ENCODE assay signal across 8 cellular contexts in the genomic region with DNA sequence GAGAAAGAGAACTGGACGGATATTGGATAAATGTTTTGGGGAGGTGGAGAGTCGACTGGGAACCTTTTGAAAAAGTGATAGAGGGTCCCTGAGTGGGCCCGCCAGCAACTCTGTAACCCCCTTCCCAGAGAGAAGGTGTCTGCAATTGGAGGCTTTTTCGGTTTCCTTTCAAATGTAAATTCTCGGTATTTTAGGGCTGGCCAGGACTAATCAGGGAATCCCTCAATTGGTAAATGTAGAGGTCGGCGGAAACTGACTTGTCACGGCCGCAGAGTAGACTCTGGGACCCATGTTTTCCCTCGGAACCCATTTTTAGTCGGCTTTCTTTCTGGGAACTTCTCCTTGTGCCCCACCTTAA. TPM values are rescaled to one million over a fixed set of nuclear protein-coding genes. Genes with fewer than 3 reads are reported as not detected.
DNase-seq lines count a peak whose midpoint lies in the region; ATAC-seq, FAIRE-seq and TF ChIP-seq lines count a peak whose summit lies in the region.

No MANE protein-coding gene starts in this region.

- H3K4me3 ChIP-seq in GM23338 (peak overlapping the region; percentile 96), ascending aorta (peak overlapping the region; percentile 58 to 77), HepG2 (replicated peaks in 1 of 3; ENCODE audit: insufficient read depth in 1 of 3, low read depth in 2 of 3, low read length in 3 of 3) (peak overlapping the region; percentile 94 to 95 (median 95)), upper lobe of left lung (peak overlapping the region; percentile 62 to 86 (median 78))

- TF ChIP-seq POLR2A in HepG2 (IDR thresholded peaks at IDR 0.05; ENCODE audit: insufficient read depth in 1 of 2, low read depth in 2 of 2, low read length in 2 of 2) (no peak), upper lobe of left lung (IDR thresholded peaks at IDR 0.05) (no peak)

- H3K4me1 Mint-ChIP-seq in GM23338 = peaks cover 28% of the 10 kb centered on the region

- peak overlapping the region; percentile 95 for H3K4me3 Mint-ChIP-seq in GM23338

- no peaks in the 10 kb centered on the region for H3K9me3 Mint-ChIP-seq in GM23338

- CTCF ChIA-PET in HepG2 (lab: Yijun Ruan, JAX; ENCODE audit: low intra/inter-chr PET ratio, low total read pairs) = no interaction called here

- in situ Hi-C loops in HepG2 (cut with HindIII; ENCODE audit: extremely low pct_ligation_motif_present, low pct_unique_long_range_greater_than_20kb) = no loop called here

- no peaks in the 10 kb centered on the region for H3K9me2 ChIP-seq in GM23338 (ENCODE audit: insufficient read depth)

- peaks cover 19% of the 10 kb centered on the region for H3K27me3 Mint-ChIP-seq in GM23338 (ENCODE audit: insufficient read depth, low read depth, poor library complexity)

- ATAC-seq in GM23338 (peak; percentile 31), HepG2 (peak; percentile 13; the same call in 2 of the 3 replicates), upper lobe of left lung (ENCODE audit: low FRiP score in 2 of 2) (no peak), HG03280 (IDR thresholded peaks at IDR 0.05; ENCODE audit: unreplicated experiment) (no peak)

- TSS peak; percentile 68 for BruUV-seq in HepG2 (replicated peaks; lab: Mats Ljungman, UMichigan)

- H3K9ac ChIP-seq in HepG2 (ENCODE audit: insufficient read depth, low read depth, low read length) = peak overlapping the region; percentile 91

- intact Hi-C loops in ascending aorta (cut with DNase I) = loop anchor here (1.0 to 2.0 kb wide), 5 partner anchors 22 to 201 kb away; partner anchors contain the start of genes AK6, CCDC125, CENPH and RAD17
- intact Hi-C loops in HepG2 (cut with micrococcal nuclease; ENCODE audit: unreplicated experiment) = loop anchor here (1.0 to 5.0 kb wide), 3 partner anchors 12 to 165 kb away; partner anchors contain the start of genes CCDC125 and CENPH

- no peak for FAIRE-seq in HepG2 (lab: Jason Lieb, UNC)

- H3K27me3 ChIP-seq in GM23338 (ENCODE audit: insufficient read depth) = no peaks in the 10 kb centered on the region
- no peaks in the 10 kb centered on the region for H3K27me3 ChIP-seq in ascending aorta
- H3K27me3 ChIP-seq in HepG2 (ENCODE audit: control insufficient read depth in 1 of 2, insufficient read depth in 2 of 2, low read length in 2 of 2) = no peaks in the 10 kb centered on the region
- no peaks in the 10 kb centered on the region for H3K27me3 ChIP-seq in upper lobe of left lung

- H3K36me3 ChIP-seq in GM23338 (ENCODE audit: insufficient read depth) (peaks cover 48% of the 10 kb centered on the region), ascending aorta (no peaks in the 10 kb centered on the region), HepG2 (replicated peaks in 1 of 2; ENCODE audit: control insufficient read depth in 1 of 2, insufficient read depth in 2 of 2, low read length in 2 of 2) (peaks cover 0 to 17% of the 10 kb centered on the region in 2 experiments; a peak in 3 of 5 replicates), upper lobe of left lung (no peaks in the 10 kb centered on the region)

- H3K36me3 Mint-ChIP-seq in GM23338 (ENCODE audit: low read depth) = peaks cover 55% of the 10 kb centered on the region

- peaks cover 48% of the 10 kb centered on the region for H3F3A ChIP-seq in GM23338 (replicated peaks; ENCODE audit: low read depth)

- POLR2A ChIA-PET in HepG2 (lab: Yijun Ruan, JAX) = interaction anchor here (1.6 kb wide), 1 partner anchor 74 kb away, joined by 7 read pairs; the partner anchor contains the start of gene SLC30A5

- TF ChIP-seq EP300 in HepG2 (IDR thresholded peaks at IDR 0.05; ENCODE audit: low read depth in 2 of 2, low read length in 2 of 2) (no peak), HepG2 (CRISPR knock-in tag; IDR thresholded peaks at IDR 0.05; ENCODE audit: borderline replicate concordance) (no peak), upper lobe of left lung (IDR thresholded peaks at IDR 0.05) (no peak)

- H3K4me2 ChIP-seq in GM23338 = peak overlapping the region; percentile 94
- H3K4me2 ChIP-seq in HepG2 (ENCODE audit: low read depth, low read length) = peak overlapping the region; percentile 98

- peak overlapping the region; percentile 44; the same call in 1 of the 2 replicates for H2AFZ ChIP-seq in GM23338
- H2AFZ ChIP-seq in HepG2 (ENCODE audit: low read length) = no peak overlapping the region

- peak; percentile 10 for DNase-seq in AG08395 (ENCODE audit: low spot score)
- peak; percentile 70 for DNase-seq in GM23338 (ENCODE audit: low spot score)
- no peak for DNase-seq in ascending aorta (ENCODE audit: low spot score in 2 of 2)
- no peak for DNase-seq in HepG2 (ENCODE audit: low spot score)
- DNase-seq in upper lobe of left lung = no peak
- DNase-seq in middle frontal gyrus (ENCODE audit: extremely low spot score, low spot score) = no peak
- DNase-seq in NCI-H345 treated with DMSO at 0.1 percent for 48 hours (lab: John Stamatoyannopoulos, UW; ENCODE audit: unreplicated experiment) = no peak

- H3K79me2 ChIP-seq in GM23338 (replicated peaks; ENCODE audit: insufficient read depth) (peaks cover 54% of the 10 kb centered on the region), HepG2 (ENCODE audit: insufficient read depth, low read length) (peaks cover 36% of the 10 kb centered on the region)

- no peak for TF ChIP-seq RAD21 in HepG2 (CRISPR knock-in tag; IDR thresholded peaks at IDR 0.05)

- H4K20me1 ChIP-seq in GM23338 (replicated peaks; ENCODE audit: insufficient read depth) (peaks cover 24% of the 10 kb centered on the region), HepG2 (ENCODE audit: insufficient read depth, low read length) (no peaks in the 10 kb centered on the region)

- 0% methylated on average over 11 of the region's 11 CpGs for WGBS in HepG2 (ENCODE audit: low lambda C conversion rate)
- whole genome bisulfite sequencing in upper lobe of left lung, 2 donors = 2 to 3% methylated on average over 11 of the region's 11 CpGs

- H3K9me3 ChIP-seq in ascending aorta = no peaks in the 10 kb centered on the region
- H3K9me3 ChIP-seq in HepG2 (ENCODE audit: low read length) = no peaks in the 10 kb centered on the region
- no peaks in the 10 kb centered on the region for H3K9me3 ChIP-seq in upper lobe of left lung

- H3K4me1 ChIP-seq in GM23338 (ENCODE audit: insufficient read depth) (peaks cover 23% of the 10 kb centered on the region), ascending aorta (peaks cover 0 to 8% of the 10 kb centered on the region in 2 donors), HepG2 (ENCODE audit: insufficient read depth, low read length) (peaks cover 54% of the 10 kb centered on the region), upper lobe of left lung (peaks cover 7 to 20% (median 10%) of the 10 kb centered on the region in 4 donors)

- TF ChIP-seq CTCF in GM23338 (conservative IDR thresholded peaks at IDR 0.05; ENCODE audit: low read depth in 2 of 2) (no peak), ascending aorta (IDR thresholded peaks at IDR 0.05) (no peak), HepG2 (CRISPR knock-in tag; IDR thresholded peaks at IDR 0.05) (no peak), upper lobe of left lung (IDR thresholded peaks at IDR 0.05) (no peak)

- H3K27ac Mint-ChIP-seq in GM23338 = peak overlapping the region; percentile 98

- H3K27ac ChIP-seq in GM23338 (ENCODE audit: low read depth) = peak overlapping the region; percentile 99
- H3K27ac ChIP-seq in ascending aorta = peak overlapping the region in 1 of 2 donors; percentile 34
- H3K27ac ChIP-seq in HepG2 (ENCODE audit: extremely low read length, insufficient read depth, low read length) = peak overlapping the region; percentile 89
- H3K27ac ChIP-seq in upper lobe of left lung = peak overlapping the region in 2 of 4 donors; percentile 68 to 73

RNA-seq across cellular contexts. Expression of gene CCNB1, which starts 0.5 kb away (rescaled TPM):
- total RNA-seq in GM23338 (2014; rRNA removed; shearing (Covaris generic)) = 273 and 276 TPM in 2 replicates
- polyA plus RNA-seq in GM23338 (2016; fragmentation: Nextera tagmentation; extraction: Ambion mirVana) (400 and 411 TPM in 2 replicates), HepG2 (2011; rRNA removed) (49.6 and 82.3 TPM in 2 replicates)
- total RNA-seq in ascending aorta (16.0 TPM), HepG2 (2016; rRNA removed; fragmentation: Illumina TruSeq; extraction: Trizol) (316 and 431 TPM in 2 replicates), upper lobe of left lung (1 to 10 TPM; 2.1 to 9.8 (median 5.6) TPM)
- total RNA-seq in HepG2 (2016; cell fraction: cytosol; rRNA removed; fragmentation: Illumina TruSeq; extraction: Trizol; ENCODE audit: low read depth) = 111 and 125 TPM in 2 replicates
- 314 and 447 TPM in 2 replicates for total RNA-seq in HepG2 (2016; cell fraction: insoluble cytoplasmic fraction; rRNA removed; fragmentation: Illumina TruSeq; extraction: Trizol)
- total RNA-seq in HepG2 (2016; cell fraction: membrane; rRNA removed; fragmentation: Illumina TruSeq; extraction: Trizol) = 71.3 and 78.4 TPM in 2 replicates
- 134 and 154 TPM in 2 replicates for total RNA-seq in HepG2 (2016; cell fraction: nucleus; rRNA removed; fragmentation: Illumina TruSeq; extraction: Trizol)
- polyA plus RNA-seq in HepG2 (2011; cell fraction: cytosol; rRNA removed) = 44.1 and 47.1 TPM in 2 replicates
- 22.6 and 25.0 TPM in 2 replicates for polyA plus RNA-seq in HepG2 (2011; cell fraction: nucleus; rRNA removed)
- polyA plus RNA-seq in HepG2 (2012) = 34.4 and 107 TPM in 2 replicates
- polyA plus RNA-seq in HepG2 (2016; cell fraction: cytosol; fragmentation: Illumina TruSeq; extraction: Trizol; ENCODE audit: low read depth) = 21.5 and 26.2 TPM in 2 replicates
- polyA plus RNA-seq in HepG2 (2016; cell fraction: insoluble cytoplasmic fraction; fragmentation: Illumina TruSeq; extraction: Trizol; ENCODE audit: low read depth) = 336 and 356 TPM in 2 replicates
- polyA plus RNA-seq in HepG2 (2016; cell fraction: membrane; fragmentation: Illumina TruSeq; extraction: Trizol; ENCODE audit: low read depth) = 23.1 and 31.9 TPM in 2 replicates
- polyA plus RNA-seq in HepG2 (2016; cell fraction: nucleus; fragmentation: Illumina TruSeq; extraction: Trizol; ENCODE audit: insufficient read depth, low read depth) = 188 TPM in 2 replicates
- polyA minus RNA-seq in HepG2 (2011; rRNA and poly(A)+ RNA removed; ENCODE audit: low replicate concordance) = 26.9 and 102 TPM in 2 replicates
- polyA minus RNA-seq in HepG2 (2011; cell fraction: cytosol; rRNA and poly(A)+ RNA removed) = 31.3 and 37.6 TPM in 2 replicates
- polyA minus RNA-seq in HepG2 (2011; cell fraction: nucleus; rRNA and poly(A)+ RNA removed) = 24.5 and 29.0 TPM in 2 replicates

RNA-seq across cellular contexts. Expression of gene CENPH, which starts 21.9 kb away (rescaled TPM):
- 95.1 and 99.4 TPM in 2 replicates for total RNA-seq in GM23338 (2014; rRNA removed; shearing (Covaris generic))
- 102 and 107 TPM in 2 replicates for polyA plus RNA-seq in GM23338 (2016; fragmentation: Nextera tagmentation; extraction: Ambion mirVana)
- total RNA-seq in ascending aorta = not detected
- total RNA-seq in HepG2 (2016; rRNA removed; fragmentation: Illumina TruSeq; extraction: Trizol) = 28.8 and 36.2 TPM in 2 replicates
- 7.6 and 8.2 TPM in 2 replicates for total RNA-seq in HepG2 (2016; cell fraction: cytosol; rRNA removed; fragmentation: Illumina TruSeq; extraction: Trizol; ENCODE audit: low read depth)
- total RNA-seq in HepG2 (2016; cell fraction: insoluble cytoplasmic fraction; rRNA removed; fragmentation: Illumina TruSeq; extraction: Trizol) = 29.6 and 43.8 TPM in 2 replicates
- total RNA-seq in HepG2 (2016; cell fraction: membrane; rRNA removed; fragmentation: Illumina TruSeq; extraction: Trizol) = 18.3 and 23.9 TPM in 2 replicates
- 12.7 and 14.4 TPM in 2 replicates for total RNA-seq in HepG2 (2016; cell fraction: nucleus; rRNA removed; fragmentation: Illumina TruSeq; extraction: Trizol)
- polyA plus RNA-seq in HepG2 (2011; rRNA removed) = 7.3 and 11.2 TPM in 2 replicates
- 7.0 and 7.1 TPM in 2 replicates for polyA plus RNA-seq in HepG2 (2011; cell fraction: cytosol; rRNA removed)
- polyA plus RNA-seq in HepG2 (2011; cell fraction: nucleus; rRNA removed) = 1.8 TPM in 2 replicates
- 7.0 and 16.8 TPM in 2 replicates for polyA plus RNA-seq in HepG2 (2012)
- polyA plus RNA-seq in HepG2 (2016; cell fraction: cytosol; fragmentation: Illumina TruSeq; extraction: Trizol; ENCODE audit: low read depth) = 8.8 and 9.8 TPM in 2 replicates
- polyA plus RNA-seq in HepG2 (2016; cell fraction: insoluble cytoplasmic fraction; fragmentation: Illumina TruSeq; extraction: Trizol; ENCODE audit: low read depth) = 34.9 and 35.8 TPM in 2 replicates
- 20.4 and 21.2 TPM in 2 replicates for polyA plus RNA-seq in HepG2 (2016; cell fraction: membrane; fragmentation: Illumina TruSeq; extraction: Trizol; ENCODE audit: low read depth)
- polyA plus RNA-seq in HepG2 (2016; cell fraction: nucleus; fragmentation: Illumina TruSeq; extraction: Trizol; ENCODE audit: insufficient read depth, low read depth) = 16.7 and 21.1 TPM in 2 replicates
- polyA minus RNA-seq in HepG2 (2011; rRNA and poly(A)+ RNA removed; ENCODE audit: low replicate concordance) = 4.7 and 5.8 TPM in 2 replicates
- polyA minus RNA-seq in HepG2 (2011; cell fraction: cytosol; rRNA and poly(A)+ RNA removed) = 6.0 TPM in 2 replicates
- polyA minus RNA-seq in HepG2 (2011; cell fraction: nucleus; rRNA and poly(A)+ RNA removed) = 4.1 TPM in 2 replicates
- total RNA-seq in upper lobe of left lung = 1 to 10 TPM; 1.8 to 3.3 (median 2.4) TPM

Comparison
In these comparisons a context has a peak if more than half of its experiments do, and no peak if none do; other contexts are left out.
1. DNase-seq: peak in AG08395 (single experiment) and GM23338 (single experiment); none in ascending aorta (0 of 2), HepG2 (single experiment), upper lobe of left lung (0 of 2), middle frontal gyrus (single experiment) and NCI-H345 treated with DMSO at 0.1 percent for 48 hours (single experiment).
2. ATAC-seq: peak in GM23338 (single experiment) and HepG2 (single experiment); none in upper lobe of left lung (0 of 2) and HG03280 (single experiment).
3. Peak in every context shown above with its lines, with median percentiles within 50 percentile points of each other: H3K4me3 ChIP-seq.